Comparison of ENCODE assay signal across 1 cellular context in the genomic region with DNA sequence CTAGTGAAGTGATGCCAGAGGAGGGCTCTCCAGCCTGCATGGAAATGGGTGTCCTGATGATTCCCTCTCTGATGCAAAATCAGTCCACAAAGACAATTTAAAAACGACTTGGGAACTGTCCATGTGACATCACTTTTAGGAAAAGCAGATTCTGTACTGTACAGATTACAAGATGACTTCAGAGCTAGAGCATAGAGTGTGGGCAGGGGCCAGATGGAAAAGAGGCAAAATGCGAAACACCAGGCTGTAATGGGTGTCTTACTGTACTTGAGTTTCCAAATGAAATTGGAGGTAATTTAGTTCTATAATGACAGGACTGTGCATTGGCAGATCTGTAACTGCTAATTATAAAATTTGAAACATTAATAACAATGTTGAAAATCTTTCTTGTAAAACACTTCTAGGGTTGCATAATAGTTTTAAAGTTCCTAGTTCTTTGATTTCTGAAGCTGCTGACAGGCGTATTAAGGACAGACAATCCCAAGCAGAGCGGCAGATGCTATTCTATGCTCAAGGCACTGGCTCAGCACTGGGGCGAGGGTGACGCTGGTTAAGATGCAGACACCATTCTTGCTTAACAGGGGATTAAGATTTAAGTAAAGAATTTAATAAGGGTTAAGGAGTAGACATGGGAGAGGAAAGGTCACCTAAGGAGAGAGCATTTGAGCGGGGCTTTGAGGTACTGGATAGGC.
TF ChIP-seq lines count a peak whose summit lies in the region.

No MANE protein-coding gene starts in this region.

TF ChIP-seq in K562, 482 proteins besides CTCF, POLR2A, EP300 and RAD21:
- TF ChIP-seq, protein P1, sequence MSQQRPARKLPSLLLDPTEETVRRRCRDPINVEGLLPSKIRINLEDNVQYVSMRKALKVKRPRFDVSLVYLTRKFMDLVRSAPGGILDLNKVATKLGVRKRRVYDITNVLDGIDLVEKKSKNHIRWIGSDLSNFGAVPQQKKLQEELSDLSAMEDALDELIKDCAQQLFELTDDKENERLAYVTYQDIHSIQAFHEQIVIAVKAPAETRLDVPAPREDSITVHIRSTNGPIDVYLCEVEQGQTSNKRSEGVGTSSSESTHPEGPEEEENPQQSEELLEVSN (IDR thresholded peaks at IDR 0.05; ENCODE audit: borderline replicate concordance in 1 of 2, extremely low read depth in 1 of 2, insufficient read depth in 1 of 2, insufficient read length in 1 of 2, low read depth in 1 of 2, low read length in 1 of 2, poor library complexity in 1 of 2, severe bottlenecking in 1 of 2): no peak
- TF ChIP-seq CEBPG (CRISPR knock-in tag; IDR thresholded peaks at IDR 0.05) (no peak), CEBPG (tag; conservative IDR thresholded peaks at IDR 0.05 in 1 of 2, IDR thresholded peaks at IDR 0.05 in 1 of 2) (0 out of 4 replicates have a peak, but pooled peaks of 1 of the 2 experiments have one; percentile 34)
